8 cellular contexts compared by ENCODE assay signal in the genomic region with DNA sequence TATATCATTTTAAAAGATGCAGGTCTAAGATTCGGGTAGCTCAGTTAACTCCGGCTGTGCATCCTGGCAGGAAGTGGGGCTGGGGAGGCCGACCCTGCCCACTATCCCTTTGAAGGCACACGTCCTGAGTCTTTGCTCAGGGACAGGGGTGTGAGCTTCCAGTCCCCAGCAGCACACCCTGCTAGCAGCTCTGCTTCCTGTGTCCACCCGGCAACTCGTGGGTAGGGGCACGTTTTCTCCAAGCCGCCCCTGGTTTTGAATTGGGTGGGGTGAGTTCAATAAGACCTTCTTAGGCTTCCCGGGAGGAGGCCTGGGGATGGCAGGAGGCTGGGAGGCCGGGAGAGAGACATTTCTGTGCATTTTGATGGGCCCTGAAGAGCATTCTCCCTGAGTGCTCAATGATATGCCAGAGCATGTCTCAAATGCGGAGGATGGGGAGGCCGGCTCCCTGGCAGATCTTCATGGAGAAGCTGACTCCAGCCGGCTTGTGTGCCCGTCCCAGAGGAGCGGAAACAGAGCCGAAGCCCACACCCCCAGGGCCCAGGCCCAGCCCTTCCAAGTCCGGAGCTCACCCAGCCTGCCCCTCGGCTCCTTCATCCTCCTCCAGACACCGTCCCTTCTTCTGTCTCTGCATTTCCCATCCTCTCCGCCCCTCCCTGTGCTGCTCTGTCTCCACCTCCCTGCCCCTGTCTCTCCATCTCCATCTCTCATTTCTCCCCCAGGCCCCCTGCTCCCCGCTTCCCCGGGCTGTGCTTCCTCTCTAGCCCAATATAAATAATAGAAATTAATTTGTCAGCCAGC. TPM values are rescaled to one million over a fixed set of nuclear protein-coding genes. Genes with fewer than 3 reads are reported as not detected.
DNase-seq lines count a peak whose midpoint lies in the region; ATAC-seq and TF ChIP-seq lines count a peak whose summit lies in the region.

No MANE protein-coding gene starts in this region.

- peaks cover 2% of the 10 kb centered on the region for H3K36me3 Mint-ChIP-seq in activated T-helper 1 cell treated with anti-CD3 and anti-CD28 coated beads, Interleukin-12 subunit alpha, Interleukin-12 subunit beta, Interleukin-2, Interleukin-4 antibody, amounts not matched to agents 30 ng/mL and 10 ng/mL and 1 ng/mL, durations not matched to agents 14 hours and 24 hours and 36 hours (ENCODE audit: low read depth)
- no peaks in the 10 kb centered on the region for H3K36me3 Mint-ChIP-seq in osteocyte (ENCODE audit: unreplicated experiment)

- no peaks in the 10 kb centered on the region for H3K9me2 ChIP-seq in GM23248 (ENCODE audit: insufficient read depth)

- CTCF ChIA-PET in AG04450 (lab: Charles Lee) = interaction anchor here (0.6 to 1.5 kb wide), 9 partner anchors 8 to 568 kb away, joined by 3 to 10 read pairs (median 5); no protein-coding TSS in a partner anchor

- no peak overlapping the region for H3K27ac Mint-ChIP-seq in activated T-helper 1 cell treated with anti-CD3 and anti-CD28 coated beads, Interleukin-12 subunit alpha, Interleukin-12 subunit beta, Interleukin-2, Interleukin-4 antibody, amounts not matched to agents 30 ng/mL and 10 ng/mL and 1 ng/mL, durations not matched to agents 14 hours and 24 hours and 36 hours
- peak overlapping the region; percentile 67 for H3K27ac Mint-ChIP-seq in osteocyte (ENCODE audit: unreplicated experiment)

- peak overlapping the region; percentile 71 for H3K9ac ChIP-seq in GM23248

- DNase-seq in AG04450 (ENCODE audit: low read depth, low spot score) (no peak), GM23248 (peak; percentile 63), Right ventricle myocardium superior (no peak), osteocyte (ENCODE audit: extremely low spot score, unreplicated experiment) (no peak), pons (ENCODE audit: low spot score) (no peak)
- no peak for DNase-seq in activated T-helper 1 cell treated with anti-CD3 and anti-CD28 coated beads, Interleukin-12 subunit alpha, Interleukin-12 subunit beta, Interleukin-2, Interleukin-4 antibody, amounts not matched to agents 30 ng/mL and 10 ng/mL and 1 ng/mL, durations not matched to agents 14 hours and 24 hours and 36 hours (ENCODE audit: low spot score)

- H3K36me3 ChIP-seq in GM23248 (ENCODE audit: low read depth) = no peaks in the 10 kb centered on the region

- peak overlapping the region; percentile 21 for H3K4me3 ChIP-seq in AG04450 (ENCODE audit: low read depth, low read length)
- peak overlapping the region; percentile 64 for H3K4me3 ChIP-seq in GM23248

- POLR2A ChIA-PET in AG04450 (lab: Yijun Ruan, JAX) = interaction anchor here (0.7 kb wide), 3 partner anchors 36 to 99 kb away, joined by 3 to 9 read pairs (median 4); no protein-coding TSS in a partner anchor

- H3K4me2 ChIP-seq in GM23248 (ENCODE audit: unreplicated experiment) = peak overlapping the region; percentile 86

- H3K9me3 ChIP-seq in AG04450 (ENCODE audit: control insufficient read depth, insufficient read depth, low read length) (no peaks in the 10 kb centered on the region), GM23248 (ENCODE audit: low read depth) (no peaks in the 10 kb centered on the region)

- in situ Hi-C loops in GM23248 (cut with MboI) = no loop called here

- peaks cover 23% of the 10 kb centered on the region for H3K27me3 Mint-ChIP-seq in activated T-helper 1 cell treated with anti-CD3 and anti-CD28 coated beads, Interleukin-12 subunit alpha, Interleukin-12 subunit beta, Interleukin-2, Interleukin-4 antibody, amounts not matched to agents 30 ng/mL and 10 ng/mL and 1 ng/mL, durations not matched to agents 14 hours and 24 hours and 36 hours (ENCODE audit: insufficient read depth)
- H3K27me3 Mint-ChIP-seq in osteocyte (ENCODE audit: unreplicated experiment) = peaks cover 6% of the 10 kb centered on the region

- H3K27ac ChIP-seq in AG04450 (ENCODE audit: low read depth, low read length) (no peak overlapping the region), GM23248 (peak overlapping the region; percentile 36)

- intact Hi-C loops in activated T-helper 1 cell treated with anti-CD3 and anti-CD28 coated beads, Interleukin-12 subunit alpha, Interleukin-12 subunit beta, Interleukin-2, Interleukin-4 antibody, amounts not matched to agents 30 ng/mL and 10 ng/mL and 1 ng/mL, durations not matched to agents 14 hours and 24 hours and 36 hours (cut with micrococcal nuclease) = no loop called here
- intact Hi-C loops in Right ventricle myocardium superior (cut with DNase I) = no loop called here

- H3K27me3 ChIP-seq in AG04450 (ENCODE audit: control insufficient read depth, insufficient read depth, low read length) (peaks cover 2% of the 10 kb centered on the region), GM23248 (replicated peaks; ENCODE audit: insufficient read depth) (no peaks in the 10 kb centered on the region)

- no peaks in the 10 kb centered on the region for H3K9me3 Mint-ChIP-seq in activated T-helper 1 cell treated with anti-CD3 and anti-CD28 coated beads, Interleukin-12 subunit alpha, Interleukin-12 subunit beta, Interleukin-2, Interleukin-4 antibody, amounts not matched to agents 30 ng/mL and 10 ng/mL and 1 ng/mL, durations not matched to agents 14 hours and 24 hours and 36 hours
- H3K9me3 Mint-ChIP-seq in osteocyte (ENCODE audit: unreplicated experiment) = no peaks in the 10 kb centered on the region

- no peaks in the 10 kb centered on the region for H3K79me2 ChIP-seq in GM23248 (ENCODE audit: insufficient read depth)

- peaks cover 18% of the 10 kb centered on the region for H3K4me1 ChIP-seq in GM23248 (ENCODE audit: insufficient read depth)

- peak overlapping the region; percentile 72 for H3K4me3 Mint-ChIP-seq in activated T-helper 1 cell treated with anti-CD3 and anti-CD28 coated beads, Interleukin-12 subunit alpha, Interleukin-12 subunit beta, Interleukin-2, Interleukin-4 antibody, amounts not matched to agents 30 ng/mL and 10 ng/mL and 1 ng/mL, durations not matched to agents 14 hours and 24 hours and 36 hours
- H3K4me3 Mint-ChIP-seq in osteocyte (ENCODE audit: unreplicated experiment) = peak overlapping the region; percentile 44

- H2AFZ ChIP-seq in GM23248 = peak overlapping the region; percentile 92

- H3K4me1 Mint-ChIP-seq in activated T-helper 1 cell treated with anti-CD3 and anti-CD28 coated beads, Interleukin-12 subunit alpha, Interleukin-12 subunit beta, Interleukin-2, Interleukin-4 antibody, amounts not matched to agents 30 ng/mL and 10 ng/mL and 1 ng/mL, durations not matched to agents 14 hours and 24 hours and 36 hours (ENCODE audit: low read depth) = peaks cover 18% of the 10 kb centered on the region
- H3K4me1 Mint-ChIP-seq in osteocyte (ENCODE audit: unreplicated experiment) = peaks cover 29% of the 10 kb centered on the region

- ATAC-seq in Right ventricle myocardium superior (ENCODE audit: poor library complexity) (peak; percentile 54), GM21529 (IDR thresholded peaks at IDR 0.05; ENCODE audit: unreplicated experiment) (no peak), GM21717 (IDR thresholded peaks at IDR 0.05; ENCODE audit: unreplicated experiment) (no peak)

- 14 to 15% methylated on average over 21 to 22 of the region's 22 CpGs for WGBS in GM23248 (ENCODE audit: low coverage in 1 of 2, low lambda C conversion rate in 2 of 2, missing lambda C conversion rate in 2 of 2), 2 experiments

- H3F3A ChIP-seq in GM23248 (ENCODE audit: insufficient read depth) = no peaks in the 10 kb centered on the region

- H4K20me1 ChIP-seq in GM23248 (ENCODE audit: insufficient read depth) = no peaks in the 10 kb centered on the region

- TF ChIP-seq CTCF in AG04450 (IDR thresholded peaks at IDR 0.05; ENCODE audit: low read depth, low read length) = no peak; the same call in 1 of the 2 replicates
- TF ChIP-seq CTCF in osteocyte (IDR thresholded peaks at IDR 0.05) = no peak

RNA-seq across cellular contexts. Expression of gene ZFAND3, which starts 36.3 kb away (rescaled TPM):
- polyA plus RNA-seq in AG04450 (2011; rRNA removed) (15.5 and 29.5 TPM in 2 replicates), GM23248 (2016; fragmentation: Nextera tagmentation; extraction: Ambion mirVana) (37.1 and 40.0 TPM in 2 replicates)
- 39.7 and 43.9 TPM in 2 replicates for polyA minus RNA-seq in AG04450 (2011; rRNA and poly(A)+ RNA removed)
- total RNA-seq in GM23248 (2014; rRNA removed; shearing (Covaris generic)) = 27.1 and 27.5 TPM in 2 replicates
- total RNA-seq in activated T-helper 1 cell treated with anti-CD3 and anti-CD28 coated beads, Interleukin-12 subunit alpha, Interleukin-12 subunit beta, Interleukin-2, Interleukin-4 antibody, amounts not matched to agents 30 ng/mL and 10 ng/mL and 1 ng/mL, durations not matched to agents 14 hours and 24 hours and 36 hours = 36.9 and 44.1 TPM in 2 replicates
- total RNA-seq in Right ventricle myocardium superior (76.0 TPM), osteocyte (84.4 and 89.8 TPM in 2 replicates)
